ENCODE assay signal across 1 cellular context in the genomic region with DNA sequence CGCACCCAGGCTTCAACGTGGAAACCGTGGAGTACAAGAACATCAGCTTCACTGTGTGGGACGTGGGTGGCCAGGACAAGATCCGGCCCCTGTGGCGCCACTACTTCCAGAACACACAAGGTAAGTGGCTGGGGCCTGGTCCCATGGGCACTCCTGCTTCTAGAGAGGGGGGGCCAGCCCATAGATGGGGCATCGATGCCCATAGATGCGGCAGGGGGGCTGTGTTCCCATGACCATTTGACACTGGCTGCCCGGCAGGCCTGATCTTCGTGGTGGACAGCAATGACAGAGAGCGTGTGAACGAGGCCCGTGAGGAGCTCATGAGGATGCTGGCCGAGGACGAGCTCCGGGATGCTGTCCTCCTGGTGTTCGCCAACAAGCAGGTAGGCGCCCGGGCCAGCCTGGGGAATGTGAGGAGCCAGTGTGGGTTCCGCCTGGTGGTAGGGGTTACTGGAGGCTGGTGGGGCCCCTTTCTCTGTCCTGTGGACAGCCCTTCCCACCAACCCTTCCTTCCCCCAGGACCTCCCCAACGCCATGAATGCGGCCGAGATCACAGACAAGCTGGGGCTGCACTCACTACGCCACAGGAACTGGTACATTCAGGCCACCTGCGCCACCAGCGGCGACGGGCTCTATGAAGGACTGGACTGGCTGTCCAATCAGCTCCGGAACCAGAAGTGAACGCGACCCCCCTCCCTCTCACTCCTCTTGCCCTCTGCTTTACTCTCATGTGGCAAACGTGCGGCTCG.
A peak's percentile ranks its signal among the peaks of the same experiment; 100 is the strongest.
TF ChIP-seq lines count a peak whose summit lies in the region.

No MANE protein-coding gene starts in this region.

TF ChIP-seq in K562, 482 proteins besides CTCF, POLR2A, EP300 and RAD21 (continues in another document):
- TF ChIP-seq, protein P1, sequence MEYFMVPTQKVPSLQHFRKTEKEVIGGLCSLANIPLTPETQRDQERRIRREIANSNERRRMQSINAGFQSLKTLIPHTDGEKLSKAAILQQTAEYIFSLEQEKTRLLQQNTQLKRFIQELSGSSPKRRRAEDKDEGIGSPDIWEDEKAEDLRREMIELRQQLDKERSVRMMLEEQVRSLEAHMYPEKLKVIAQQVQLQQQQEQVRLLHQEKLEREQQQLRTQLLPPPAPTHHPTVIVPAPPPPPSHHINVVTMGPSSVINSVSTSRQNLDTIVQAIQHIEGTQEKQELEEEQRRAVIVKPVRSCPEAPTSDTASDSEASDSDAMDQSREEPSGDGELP (CRISPR knock-in tag; IDR thresholded peaks at IDR 0.05; ENCODE audit: borderline replicate concordance), result no peak
- TF ChIP-seq, protein P2, sequence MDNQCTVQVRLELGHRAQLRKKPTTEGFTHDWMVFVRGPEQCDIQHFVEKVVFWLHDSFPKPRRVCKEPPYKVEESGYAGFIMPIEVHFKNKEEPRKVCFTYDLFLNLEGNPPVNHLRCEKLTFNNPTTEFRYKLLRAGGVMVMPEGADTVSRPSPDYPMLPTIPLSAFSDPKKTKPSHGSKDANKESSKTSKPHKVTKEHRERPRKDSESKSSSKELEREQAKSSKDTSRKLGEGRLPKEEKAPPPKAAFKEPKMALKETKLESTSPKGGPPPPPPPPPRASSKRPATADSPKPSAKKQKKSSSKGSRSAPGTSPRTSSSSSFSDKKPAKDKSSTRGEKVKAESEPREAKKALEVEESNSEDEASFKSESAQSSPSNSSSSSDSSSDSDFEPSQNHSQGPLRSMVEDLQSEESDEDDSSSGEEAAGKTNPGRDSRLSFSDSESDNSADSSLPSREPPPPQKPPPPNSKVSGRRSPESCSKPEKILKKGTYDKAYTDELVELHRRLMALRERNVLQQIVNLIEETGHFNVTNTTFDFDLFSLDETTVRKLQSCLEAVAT (IDR thresholded peaks at IDR 0.05), result no peak
- no peak for TF ChIP-seq GABPA (tag; conservative IDR thresholded peaks at IDR 0.05; ENCODE audit: low read depth)
- TF ChIP-seq, protein P3, sequence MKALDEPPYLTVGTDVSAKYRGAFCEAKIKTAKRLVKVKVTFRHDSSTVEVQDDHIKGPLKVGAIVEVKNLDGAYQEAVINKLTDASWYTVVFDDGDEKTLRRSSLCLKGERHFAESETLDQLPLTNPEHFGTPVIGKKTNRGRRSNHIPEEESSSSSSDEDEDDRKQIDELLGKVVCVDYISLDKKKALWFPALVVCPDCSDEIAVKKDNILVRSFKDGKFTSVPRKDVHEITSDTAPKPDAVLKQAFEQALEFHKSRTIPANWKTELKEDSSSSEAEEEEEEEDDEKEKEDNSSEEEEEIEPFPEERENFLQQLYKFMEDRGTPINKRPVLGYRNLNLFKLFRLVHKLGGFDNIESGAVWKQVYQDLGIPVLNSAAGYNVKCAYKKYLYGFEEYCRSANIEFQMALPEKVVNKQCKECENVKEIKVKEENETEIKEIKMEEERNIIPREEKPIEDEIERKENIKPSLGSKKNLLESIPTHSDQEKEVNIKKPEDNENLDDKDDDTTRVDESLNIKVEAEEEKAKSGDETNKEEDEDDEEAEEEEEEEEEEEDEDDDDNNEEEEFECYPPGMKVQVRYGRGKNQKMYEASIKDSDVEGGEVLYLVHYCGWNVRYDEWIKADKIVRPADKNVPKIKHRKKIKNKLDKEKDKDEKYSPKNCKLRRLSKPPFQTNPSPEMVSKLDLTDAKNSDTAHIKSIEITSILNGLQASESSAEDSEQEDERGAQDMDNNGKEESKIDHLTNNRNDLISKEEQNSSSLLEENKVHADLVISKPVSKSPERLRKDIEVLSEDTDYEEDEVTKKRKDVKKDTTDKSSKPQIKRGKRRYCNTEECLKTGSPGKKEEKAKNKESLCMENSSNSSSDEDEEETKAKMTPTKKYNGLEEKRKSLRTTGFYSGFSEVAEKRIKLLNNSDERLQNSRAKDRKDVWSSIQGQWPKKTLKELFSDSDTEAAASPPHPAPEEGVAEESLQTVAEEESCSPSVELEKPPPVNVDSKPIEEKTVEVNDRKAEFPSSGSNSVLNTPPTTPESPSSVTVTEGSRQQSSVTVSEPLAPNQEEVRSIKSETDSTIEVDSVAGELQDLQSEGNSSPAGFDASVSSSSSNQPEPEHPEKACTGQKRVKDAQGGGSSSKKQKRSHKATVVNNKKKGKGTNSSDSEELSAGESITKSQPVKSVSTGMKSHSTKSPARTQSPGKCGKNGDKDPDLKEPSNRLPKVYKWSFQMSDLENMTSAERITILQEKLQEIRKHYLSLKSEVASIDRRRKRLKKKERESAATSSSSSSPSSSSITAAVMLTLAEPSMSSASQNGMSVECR (CRISPR knock-in tag; IDR thresholded peaks at IDR 0.05), result peak; percentile 38; the same call in 1 of the 2 replicates
- no peak for TF ChIP-seq ELF4 (CRISPR knock-in tag; IDR thresholded peaks at IDR 0.05)
- TF ChIP-seq SAFB (IDR thresholded peaks at IDR 0.05; ENCODE audit: borderline replicate concordance, low read depth, low read length), result no peak
- TF ChIP-seq, protein P4, sequence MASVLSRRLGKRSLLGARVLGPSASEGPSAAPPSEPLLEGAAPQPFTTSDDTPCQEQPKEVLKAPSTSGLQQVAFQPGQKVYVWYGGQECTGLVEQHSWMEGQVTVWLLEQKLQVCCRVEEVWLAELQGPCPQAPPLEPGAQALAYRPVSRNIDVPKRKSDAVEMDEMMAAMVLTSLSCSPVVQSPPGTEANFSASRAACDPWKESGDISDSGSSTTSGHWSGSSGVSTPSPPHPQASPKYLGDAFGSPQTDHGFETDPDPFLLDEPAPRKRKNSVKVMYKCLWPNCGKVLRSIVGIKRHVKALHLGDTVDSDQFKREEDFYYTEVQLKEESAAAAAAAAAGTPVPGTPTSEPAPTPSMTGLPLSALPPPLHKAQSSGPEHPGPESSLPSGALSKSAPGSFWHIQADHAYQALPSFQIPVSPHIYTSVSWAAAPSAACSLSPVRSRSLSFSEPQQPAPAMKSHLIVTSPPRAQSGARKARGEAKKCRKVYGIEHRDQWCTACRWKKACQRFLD (CRISPR knock-in tag; IDR thresholded peaks at IDR 0.05), result no peak
- no peak for TF ChIP-seq ZNF444 (CRISPR knock-in tag; IDR thresholded peaks at IDR 0.05)
- TF ChIP-seq ZFPM2 (CRISPR knock-in tag; IDR thresholded peaks at IDR 0.05), result no peak
- no peak for TF ChIP-seq ZNF77 (CRISPR knock-in tag; IDR thresholded peaks at IDR 0.05)
- TF ChIP-seq HLTF (IDR thresholded peaks at IDR 0.05), result no peak
- peak; percentile 85 for TF ChIP-seq RBM22 (IDR thresholded peaks at IDR 0.05; ENCODE audit: low read depth, low read length, poor library complexity, severe bottlenecking)
- TF ChIP-seq LEF1 (IDR thresholded peaks at IDR 0.05), result no peak
- TF ChIP-seq TAF1 (IDR thresholded peaks at IDR 0.05; ENCODE audit: control insufficient read depth, extremely low read depth, insufficient read depth, low read length, severe bottlenecking), result no peak
- TF ChIP-seq, protein P5, sequence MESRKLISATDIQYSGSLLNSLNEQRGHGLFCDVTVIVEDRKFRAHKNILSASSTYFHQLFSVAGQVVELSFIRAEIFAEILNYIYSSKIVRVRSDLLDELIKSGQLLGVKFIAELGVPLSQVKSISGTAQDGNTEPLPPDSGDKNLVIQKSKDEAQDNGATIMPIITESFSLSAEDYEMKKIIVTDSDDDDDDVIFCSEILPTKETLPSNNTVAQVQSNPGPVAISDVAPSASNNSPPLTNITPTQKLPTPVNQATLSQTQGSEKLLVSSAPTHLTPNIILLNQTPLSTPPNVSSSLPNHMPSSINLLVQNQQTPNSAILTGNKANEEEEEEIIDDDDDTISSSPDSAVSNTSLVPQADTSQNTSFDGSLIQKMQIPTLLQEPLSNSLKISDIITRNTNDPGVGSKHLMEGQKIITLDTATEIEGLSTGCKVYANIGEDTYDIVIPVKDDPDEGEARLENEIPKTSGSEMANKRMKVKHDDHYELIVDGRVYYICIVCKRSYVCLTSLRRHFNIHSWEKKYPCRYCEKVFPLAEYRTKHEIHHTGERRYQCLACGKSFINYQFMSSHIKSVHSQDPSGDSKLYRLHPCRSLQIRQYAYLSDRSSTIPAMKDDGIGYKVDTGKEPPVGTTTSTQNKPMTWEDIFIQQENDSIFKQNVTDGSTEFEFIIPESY (CRISPR knock-in tag; IDR thresholded peaks at IDR 0.05), result 0 out of 2 replicates have a peak, but pooled peaks have one; percentile 26
- no peak for TF ChIP-seq HSF4 (CRISPR knock-in tag; IDR thresholded peaks at IDR 0.05; ENCODE audit: borderline replicate concordance)
- TF ChIP-seq RBFOX2 (IDR thresholded peaks at IDR 0.05; ENCODE audit: low read depth, low read length), result peak; percentile 38; the same call in 1 of the 2 replicates
- no peak for TF ChIP-seq STAT5A (IDR thresholded peaks at IDR 0.05; ENCODE audit: borderline replicate concordance, low read length)
- TF ChIP-seq, protein P6, sequence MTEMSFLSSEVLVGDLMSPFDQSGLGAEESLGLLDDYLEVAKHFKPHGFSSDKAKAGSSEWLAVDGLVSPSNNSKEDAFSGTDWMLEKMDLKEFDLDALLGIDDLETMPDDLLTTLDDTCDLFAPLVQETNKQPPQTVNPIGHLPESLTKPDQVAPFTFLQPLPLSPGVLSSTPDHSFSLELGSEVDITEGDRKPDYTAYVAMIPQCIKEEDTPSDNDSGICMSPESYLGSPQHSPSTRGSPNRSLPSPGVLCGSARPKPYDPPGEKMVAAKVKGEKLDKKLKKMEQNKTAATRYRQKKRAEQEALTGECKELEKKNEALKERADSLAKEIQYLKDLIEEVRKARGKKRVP (CRISPR knock-in tag; IDR thresholded peaks at IDR 0.05), result no peak
- TF ChIP-seq DPF2 (IDR thresholded peaks at IDR 0.05), result no peak
- TF ChIP-seq, protein P7, sequence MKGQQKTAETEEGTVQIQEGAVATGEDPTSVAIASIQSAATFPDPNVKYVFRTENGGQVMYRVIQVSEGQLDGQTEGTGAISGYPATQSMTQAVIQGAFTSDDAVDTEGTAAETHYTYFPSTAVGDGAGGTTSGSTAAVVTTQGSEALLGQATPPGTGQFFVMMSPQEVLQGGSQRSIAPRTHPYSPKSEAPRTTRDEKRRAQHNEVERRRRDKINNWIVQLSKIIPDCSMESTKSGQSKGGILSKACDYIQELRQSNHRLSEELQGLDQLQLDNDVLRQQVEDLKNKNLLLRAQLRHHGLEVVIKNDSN (CRISPR knock-in tag; IDR thresholded peaks at IDR 0.05), result 0 out of 2 replicates have a peak, but pooled peaks have one; percentile 23
- no peak for TF ChIP-seq ATF1 (CRISPR knock-in tag; IDR thresholded peaks at IDR 0.05)
- TF ChIP-seq ATF1 (tag; IDR thresholded peaks at IDR 0.05), result no peak
- no peak for TF ChIP-seq PTBP1 (IDR thresholded peaks at IDR 0.05; ENCODE audit: low read depth, low read length)
- no peak for TF ChIP-seq CCAR2 (IDR thresholded peaks at IDR 0.05; ENCODE audit: low read depth, low read length)
- TF ChIP-seq ZNF507 (tag; conservative IDR thresholded peaks at IDR 0.05), result no peak
- no peak for TF ChIP-seq GATAD2B (IDR thresholded peaks at IDR 0.05; ENCODE audit: borderline replicate concordance)
- TF ChIP-seq DACH1 (IDR thresholded peaks at IDR 0.05; ENCODE audit: partially characterized antibody), result no peak
- no peak for TF ChIP-seq ZNF12 (CRISPR knock-in tag; IDR thresholded peaks at IDR 0.05)
- TF ChIP-seq, protein P8, sequence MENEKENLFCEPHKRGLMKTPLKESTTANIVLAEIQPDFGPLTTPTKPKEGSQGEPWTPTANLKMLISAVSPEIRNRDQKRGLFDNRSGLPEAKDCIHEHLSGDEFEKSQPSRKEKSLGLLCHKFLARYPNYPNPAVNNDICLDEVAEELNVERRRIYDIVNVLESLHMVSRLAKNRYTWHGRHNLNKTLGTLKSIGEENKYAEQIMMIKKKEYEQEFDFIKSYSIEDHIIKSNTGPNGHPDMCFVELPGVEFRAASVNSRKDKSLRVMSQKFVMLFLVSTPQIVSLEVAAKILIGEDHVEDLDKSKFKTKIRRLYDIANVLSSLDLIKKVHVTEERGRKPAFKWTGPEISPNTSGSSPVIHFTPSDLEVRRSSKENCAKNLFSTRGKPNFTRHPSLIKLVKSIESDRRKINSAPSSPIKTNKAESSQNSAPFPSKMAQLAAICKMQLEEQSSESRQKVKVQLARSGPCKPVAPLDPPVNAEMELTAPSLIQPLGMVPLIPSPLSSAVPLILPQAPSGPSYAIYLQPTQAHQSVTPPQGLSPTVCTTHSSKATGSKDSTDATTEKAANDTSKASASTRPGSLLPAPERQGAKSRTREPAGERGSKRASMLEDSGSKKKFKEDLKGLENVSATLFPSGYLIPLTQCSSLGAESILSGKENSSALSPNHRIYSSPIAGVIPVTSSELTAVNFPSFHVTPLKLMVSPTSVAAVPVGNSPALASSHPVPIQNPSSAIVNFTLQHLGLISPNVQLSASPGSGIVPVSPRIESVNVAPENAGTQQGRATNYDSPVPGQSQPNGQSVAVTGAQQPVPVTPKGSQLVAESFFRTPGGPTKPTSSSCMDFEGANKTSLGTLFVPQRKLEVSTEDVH (IDR thresholded peaks at IDR 0.05; ENCODE audit: low read depth, partially characterized antibody), result no peak
- peak; percentile 68 for TF ChIP-seq POLR2G (IDR thresholded peaks at IDR 0.05; ENCODE audit: low read depth, low read length)
- no peak for TF ChIP-seq EHMT2 (IDR thresholded peaks at IDR 0.05)
- TF ChIP-seq GABPB2 (CRISPR knock-in tag; conservative IDR thresholded peaks at IDR 0.05), result no peak
- no peak for TF ChIP-seq TFAM (CRISPR knock-in tag; conservative IDR thresholded peaks at IDR 0.05)
- no peak for TF ChIP-seq NRF1 (conservative IDR thresholded peaks at IDR 0.05 in 1 of 2, IDR thresholded peaks at IDR 0.05 in 1 of 2)
- no peak for TF ChIP-seq JUNB (CRISPR knock-in tag; conservative IDR thresholded peaks at IDR 0.05)
- TF ChIP-seq, protein P9, sequence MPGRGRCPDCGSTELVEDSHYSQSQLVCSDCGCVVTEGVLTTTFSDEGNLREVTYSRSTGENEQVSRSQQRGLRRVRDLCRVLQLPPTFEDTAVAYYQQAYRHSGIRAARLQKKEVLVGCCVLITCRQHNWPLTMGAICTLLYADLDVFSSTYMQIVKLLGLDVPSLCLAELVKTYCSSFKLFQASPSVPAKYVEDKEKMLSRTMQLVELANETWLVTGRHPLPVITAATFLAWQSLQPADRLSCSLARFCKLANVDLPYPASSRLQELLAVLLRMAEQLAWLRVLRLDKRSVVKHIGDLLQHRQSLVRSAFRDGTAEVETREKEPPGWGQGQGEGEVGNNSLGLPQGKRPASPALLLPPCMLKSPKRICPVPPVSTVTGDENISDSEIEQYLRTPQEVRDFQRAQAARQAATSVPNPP (IDR thresholded peaks at IDR 0.05; ENCODE audit: borderline replicate concordance, insufficient read depth, insufficient read length), result no peak
- TF ChIP-seq, protein P10, sequence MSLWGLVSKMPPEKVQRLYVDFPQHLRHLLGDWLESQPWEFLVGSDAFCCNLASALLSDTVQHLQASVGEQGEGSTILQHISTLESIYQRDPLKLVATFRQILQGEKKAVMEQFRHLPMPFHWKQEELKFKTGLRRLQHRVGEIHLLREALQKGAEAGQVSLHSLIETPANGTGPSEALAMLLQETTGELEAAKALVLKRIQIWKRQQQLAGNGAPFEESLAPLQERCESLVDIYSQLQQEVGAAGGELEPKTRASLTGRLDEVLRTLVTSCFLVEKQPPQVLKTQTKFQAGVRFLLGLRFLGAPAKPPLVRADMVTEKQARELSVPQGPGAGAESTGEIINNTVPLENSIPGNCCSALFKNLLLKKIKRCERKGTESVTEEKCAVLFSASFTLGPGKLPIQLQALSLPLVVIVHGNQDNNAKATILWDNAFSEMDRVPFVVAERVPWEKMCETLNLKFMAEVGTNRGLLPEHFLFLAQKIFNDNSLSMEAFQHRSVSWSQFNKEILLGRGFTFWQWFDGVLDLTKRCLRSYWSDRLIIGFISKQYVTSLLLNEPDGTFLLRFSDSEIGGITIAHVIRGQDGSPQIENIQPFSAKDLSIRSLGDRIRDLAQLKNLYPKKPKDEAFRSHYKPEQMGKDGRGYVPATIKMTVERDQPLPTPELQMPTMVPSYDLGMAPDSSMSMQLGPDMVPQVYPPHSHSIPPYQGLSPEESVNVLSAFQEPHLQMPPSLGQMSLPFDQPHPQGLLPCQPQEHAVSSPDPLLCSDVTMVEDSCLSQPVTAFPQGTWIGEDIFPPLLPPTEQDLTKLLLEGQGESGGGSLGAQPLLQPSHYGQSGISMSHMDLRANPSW (CRISPR knock-in tag; IDR thresholded peaks at IDR 0.05), result no peak
- TF ChIP-seq KLF1 (tag; IDR thresholded peaks at IDR 0.05), result no peak
- TF ChIP-seq ZNF197 (CRISPR knock-in tag; IDR thresholded peaks at IDR 0.05; ENCODE audit: low read depth), result no peak
